Comparison of ENCODE assay signal across 8 cellular contexts in the genomic region with DNA sequence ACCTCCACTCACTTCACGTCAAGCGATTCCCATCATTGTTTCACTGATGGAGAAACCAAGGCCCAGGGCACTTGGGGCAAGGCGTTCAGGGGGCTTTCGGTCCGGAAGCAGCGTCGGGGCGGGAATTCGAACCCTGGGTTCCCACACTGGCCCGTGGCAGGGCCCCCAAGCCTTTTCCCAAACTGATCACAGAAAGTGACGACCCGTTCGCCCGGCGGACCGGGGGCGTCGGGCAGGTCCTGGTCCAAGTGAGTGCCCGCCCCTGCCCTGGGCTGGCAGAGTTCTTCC. TPM values are rescaled to one million over a fixed set of nuclear protein-coding genes. Genes with fewer than 3 reads are reported as not detected.
DNase-seq lines count a peak whose midpoint lies in the region; ATAC-seq, FAIRE-seq and TF ChIP-seq lines count a peak whose summit lies in the region.

No MANE protein-coding gene starts in this region.

- H3K9ac ChIP-seq in HCT116 (ENCODE audit: low read length) (peak overlapping the region; percentile 83), adipocyte (ENCODE audit: low read length) (peak overlapping the region; percentile 92)

- H3K4me2 ChIP-seq in HCT116 (ENCODE audit: low read length), result peak overlapping the region; percentile 88

- FAIRE-seq in GM12892 (lab: Jason Lieb, UNC), result no peak

- peak overlapping the region; percentile 77 for H3K4me3 ChIP-seq in A673 (ENCODE audit: low read depth, low read length, poor library complexity, severe bottlenecking)
- peak overlapping the region; percentile 86 to 97 for H3K4me3 ChIP-seq in HCT116 (replicated peaks in 1 of 2; ENCODE audit: low read depth in 1 of 2, low read length in 2 of 2)
- peak overlapping the region; percentile 95 for H3K4me3 ChIP-seq in adipocyte (ENCODE audit: low read length)
- peak overlapping the region; percentile 94 for H3K4me3 ChIP-seq in lower lobe of right lung
- peak overlapping the region; percentile 77 to 90 for H3K4me3 ChIP-seq in vagina

- H3K9me3 ChIP-seq in A673 (ENCODE audit: low read depth, low read length, poor library complexity, severe bottlenecking) (no peaks in the 10 kb centered on the region), HCT116 (ENCODE audit: control insufficient read depth in 1 of 2, insufficient read depth in 1 of 2, low read depth in 1 of 2, low read length in 2 of 2) (no peaks in the 10 kb centered on the region), adipocyte (ENCODE audit: control insufficient read depth, low read length) (no peaks in the 10 kb centered on the region), lower lobe of right lung (no peaks in the 10 kb centered on the region), vagina (no peaks in the 10 kb centered on the region)

- H3K27me3 ChIP-seq in A673 (replicated peaks; ENCODE audit: insufficient read depth, low read depth, low read length, poor library complexity) (peaks cover 4% of the 10 kb centered on the region), HCT116 (ENCODE audit: insufficient read depth, low read length) (no peaks in the 10 kb centered on the region), adipocyte (replicated peaks; ENCODE audit: control insufficient read depth, insufficient read depth, low read length) (no peaks in the 10 kb centered on the region), lower lobe of right lung (ENCODE audit: low read depth) (no peaks in the 10 kb centered on the region), vagina (no peaks in the 10 kb centered on the region)

- H2AFZ ChIP-seq in HCT116 (ENCODE audit: low read depth, low read length, poor library complexity, severe bottlenecking), result peak overlapping the region; percentile 80

- H3K4me1 ChIP-seq in A673 (ENCODE audit: insufficient read depth, low read length, poor library complexity, severe bottlenecking), result peaks cover 5% of the 10 kb centered on the region
- H3K4me1 ChIP-seq in HCT116 (ENCODE audit: control insufficient read depth in 1 of 2, insufficient read depth in 2 of 2, low read length in 2 of 2), result peaks cover 4 to 13% of the 10 kb centered on the region in 2 experiments; a peak in 3 of 4 replicates
- H3K4me1 ChIP-seq in adipocyte (ENCODE audit: control insufficient read depth, insufficient read depth, low read length), result peaks cover 13% of the 10 kb centered on the region
- peaks cover 25% of the 10 kb centered on the region for H3K4me1 ChIP-seq in lower lobe of right lung
- peaks cover 17% of the 10 kb centered on the region for H3K4me1 ChIP-seq in vagina

- CTCF ChIA-PET in A673 (lab: Charles Lee), result no interaction called here
- CTCF ChIA-PET in HCT116 (lab: Charles Lee), result interaction anchor here (1.2 to 1.6 kb wide), 2 partner anchors 18 to 33 kb away, joined by 5 to 6 read pairs; no protein-coding TSS in a partner anchor

- H3K36me3 ChIP-seq in A673 (ENCODE audit: insufficient read depth, low read length, poor library complexity, severe bottlenecking) (no peaks in the 10 kb centered on the region), HCT116 (ENCODE audit: control insufficient read depth in 1 of 2, insufficient read depth in 2 of 2, low read length in 2 of 2) (no peaks in the 10 kb centered on the region; a peak in 2 of 4 replicates), adipocyte (ENCODE audit: control insufficient read depth, insufficient read depth, low read length, severe bottlenecking) (peaks cover 12% of the 10 kb centered on the region), lower lobe of right lung (peaks cover 22% of the 10 kb centered on the region), vagina (peaks cover 0 to 19% of the 10 kb centered on the region in 2 donors)

- TF ChIP-seq POLR2A in HCT116 (IDR thresholded peaks at IDR 0.05; ENCODE audit: borderline replicate concordance, extremely low read depth, insufficient read depth, insufficient read length) (no peak), vagina (IDR thresholded peaks at IDR 0.05) (no peak), GM12892 (IDR thresholded peaks at IDR 0.05; ENCODE audit: low read depth, low read length) (no peak)

- intact Hi-C loops in A673 (cut with micrococcal nuclease; ENCODE audit: unreplicated experiment) (no loop called here), HCT116 (cut with micrococcal nuclease) (loop anchor here (2.0 kb wide), 1 partner anchor 23 kb away; no protein-coding TSS in a partner anchor), lower lobe of right lung (cut with DNase I) (no loop called here), vagina (cut with DNase I) (no loop called here)

- POLR2A ChIA-PET in A673 (lab: Charles Lee; ENCODE audit: low non-redundant PET), result no interaction called here
- POLR2A ChIA-PET in HCT116 (lab: Charles Lee), result no interaction called here

- H3K79me2 ChIP-seq in HCT116 (ENCODE audit: insufficient read depth, low read length), result peaks cover 25% of the 10 kb centered on the region

- 0 out of 2 replicates have a peak, but pooled peaks cover 4% of the 10 kb centered on the region for H3K9me2 ChIP-seq in HCT116 (ENCODE audit: insufficient read depth)

- no peaks in the 10 kb centered on the region for H4K20me1 ChIP-seq in HCT116 (ENCODE audit: insufficient read depth)

- TF ChIP-seq RAD21 in HCT116 (IDR thresholded peaks at IDR 0.05; ENCODE audit: low read depth), result no peak

- no peak for TF ChIP-seq CTCF in A673 (conservative IDR thresholded peaks at IDR 0.05; ENCODE audit: low read depth, low read length)
- TF ChIP-seq CTCF in HCT116 (IDR thresholded peaks at IDR 0.05 in 2 of 3, conservative IDR thresholded peaks at IDR 0.05 in 1 of 3; ENCODE audit: borderline replicate concordance in 1 of 3, insufficient read depth in 1 of 3, low read depth in 2 of 3, low read length in 2 of 3), result no peak
- TF ChIP-seq CTCF in lower lobe of right lung (IDR thresholded peaks at IDR 0.05), result no peak
- TF ChIP-seq CTCF in vagina (IDR thresholded peaks at IDR 0.05), result no peak

- ATAC-seq in HCT116, result no peak
- ATAC-seq in lower lobe of right lung, result no peak
- ATAC-seq in HG03439 (IDR thresholded peaks at IDR 0.05; ENCODE audit: unreplicated experiment), result no peak

- H3K27ac ChIP-seq in A673 (ENCODE audit: low read depth, low read length, poor library complexity, severe bottlenecking), result peak overlapping the region; percentile 97
- H3K27ac ChIP-seq in HCT116 (ENCODE audit: low read depth, low read length), result peak overlapping the region; percentile 95
- peak overlapping the region; percentile 99 for H3K27ac ChIP-seq in lower lobe of right lung
- H3K27ac ChIP-seq in vagina, result peak overlapping the region; percentile 85

- RAD21 ChIA-PET in HCT116 (lab: Charles Lee; ENCODE audit: low non-redundant PET in 1 of 2, low total read pairs in 2 of 2, uncharacterized antibody in 2 of 2, unreplicated experiment in 2 of 2), result no interaction called here

- DNase-seq in A673 (ENCODE audit: low spot score) (no peak), HCT116 (ENCODE audit: low read depth, low spot score) (no peak), adipocyte (ENCODE audit: low read depth) (peak; percentile 7), lower lobe of right lung (no peak), vagina (ENCODE audit: extremely low spot score in 2 of 2) (no peak), HT-29 (ENCODE audit: low spot score) (no peak), GM12892 (ENCODE audit: insufficient read length) (no peak)

- BruUV-seq in A673 (replicated peaks; lab: Mats Ljungman, UMichigan) (TSS peak; percentile 90), HCT116 (replicated peaks; lab: Mats Ljungman, UMichigan) (TSS peak; percentile 89)

TF ChIP-seq in HCT116, 20 proteins besides CTCF, POLR2A, EP300 and RAD21:
- no peak for TF ChIP-seq EZH2 (IDR thresholded peaks at IDR 0.05)

RNA-seq across cellular contexts. Expression of gene MON1B, which starts 0.9 kb away (rescaled TPM):
- total RNA-seq in A673 (2021), result 42.9 and 44.1 TPM in 2 replicates
- total RNA-seq in HCT116 (2021; ENCODE audit: unreplicated experiment), result 34.7 TPM
- 22.3 and 30.4 TPM in 2 replicates for polyA plus RNA-seq in HCT116 (2012)
- 62.2 TPM for total RNA-seq in lower lobe of right lung
- 28.2 TPM for total RNA-seq in vagina
- total RNA-seq in HT-29 (2014; rRNA removed; shearing (Covaris generic)), result 21.5 and 25.9 TPM in 2 replicates
- 15.1 TPM for polyA plus RNA-seq in GM12892 (2012; ENCODE audit: missing spikeins)

RNA-seq across cellular contexts. Expression of gene SYCE1L, which starts 9.1 kb away (rescaled TPM):
- total RNA-seq in A673 (2021) (0.63 TPM in 1 of 2 replicates, not detected in the other), HCT116 (2021; ENCODE audit: unreplicated experiment) (25.7 TPM), lower lobe of right lung (2.6 TPM), vagina (4.2 TPM)
- polyA plus RNA-seq in HCT116 (2012), result 12.9 and 28.6 TPM in 2 replicates
- total RNA-seq in HT-29 (2014; rRNA removed; shearing (Covaris generic)), result 0.91 TPM in 1 of 2 replicates, not detected in the other
- polyA plus RNA-seq in GM12892 (2012; ENCODE audit: missing spikeins), result not detected
